In the genomic region with DNA sequence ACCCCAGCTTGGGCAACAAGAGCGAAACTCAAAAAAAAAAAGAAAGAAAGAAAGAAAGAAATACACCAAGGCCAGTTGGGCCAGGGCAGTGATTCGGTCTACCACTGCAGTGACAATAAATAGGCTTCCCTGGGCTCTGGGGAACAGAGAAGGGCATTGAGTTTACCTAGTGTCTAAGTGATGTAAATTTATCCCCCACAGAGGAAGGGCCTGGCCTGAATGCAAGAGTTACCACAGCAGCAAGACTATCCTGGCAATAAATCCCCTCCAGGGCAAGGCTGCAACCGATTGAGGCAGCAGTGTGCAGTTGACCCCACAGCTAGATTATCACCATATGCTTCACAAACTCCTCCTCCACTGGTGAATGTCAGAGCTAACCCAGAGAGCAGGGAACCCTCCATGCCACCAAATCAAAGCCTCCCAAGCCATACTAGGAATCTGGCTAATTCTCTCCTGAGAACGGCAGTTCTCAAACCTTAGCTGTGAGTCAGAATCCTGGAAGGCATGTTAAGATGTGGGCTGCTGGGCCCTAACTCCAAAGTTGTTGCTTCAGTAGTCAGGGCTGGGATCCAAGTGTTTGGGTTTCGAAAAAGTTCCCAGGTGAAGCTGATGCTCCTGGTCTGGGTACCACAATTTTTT, we compare ENCODE assay signal across 17 cellular contexts.
DNase-seq lines count a peak whose midpoint lies in the region; ATAC-seq and TF ChIP-seq lines count a peak whose summit lies in the region.
"Had no signal": no experiment of that assay in that cellular context is flagged by ENCODE, and none has a peak within 500 bp of the region (broad histone marks: within the 10 kb centered on the region; RNA-seq: fewer than 3 reads in every experiment).

No MANE protein-coding gene starts in this region.

- no peak for ATAC-seq in GM19467 (IDR thresholded peaks at IDR 0.05; ENCODE audit: unreplicated experiment)
- ATAC-seq: T-helper 17 cell had no signal

- DNase-seq in AG04449 (ENCODE audit: low read depth, low spot score) (no peak), HK-2 (ENCODE audit: unreplicated experiment) (peak; percentile 35), astrocyte of the spinal cord (ENCODE audit: low read depth, low spot score) (peak; percentile 71), kidney glomerular epithelial cell (lab: John Stamatoyannopoulos, UW) (peak; percentile 65), cerebellar cortex (ENCODE audit: low spot score) (no peak), NCI-H1417 (lab: John Stamatoyannopoulos, UW) (no peak), GOT3 (lab: John Stamatoyannopoulos, UW) (no peak)
- DNase-seq: activated CD4-positive, alpha-beta memory T cell treated with anti-CD3 and anti-CD28 coated beads for 36 hours; activated naive CD4-positive, alpha-beta T cell treated with anti-CD3 and anti-CD28 coated beads for 36 hours; GDM1; heart left ventricle; NCI-H2171; occipital lobe; stimulated activated CD4-positive, alpha-beta T cell treated with anti-CD3 and anti-CD28 coated beads, Interleukin-1b, Interleukin-23, amount 100 ng/mL, for 48 hours; T-helper 17 cell had no signal

- POLR2A ChIA-PET in AG04449 (lab: Yijun Ruan, JAX) = no interaction called here

- in situ Hi-C loops in astrocyte of the spinal cord (cut with HindIII; ENCODE audit: low sequenced_read_pairs) = no loop called here

- CTCF ChIA-PET in AG04449 (lab: Yijun Ruan, JAX) = interaction anchor here (1.2 to 2.3 kb wide), 3 partner anchors 12 to 171 kb away, joined by 5 to 12 read pairs (median 6); no protein-coding TSS in a partner anchor

- no peak overlapping the region for H3K4me3 ChIP-seq in AG04449 (ENCODE audit: low read depth, low read length)
- H3K4me3 ChIP-seq in astrocyte of the spinal cord (ENCODE audit: low read depth, low read length) = no peak overlapping the region
- H3K4me3 ChIP-seq: heart left ventricle, vagina had no signal

- TF ChIP-seq CTCF in AG04449 (IDR thresholded peaks at IDR 0.05; ENCODE audit: insufficient read depth, low read length, missing control alignments) (peak; percentile 10), astrocyte of the spinal cord (IDR thresholded peaks at IDR 0.05; ENCODE audit: low read depth, low read length) (no peak)

Comparison
In these comparisons a context has a peak if more than half of its experiments do, and no peak if none do; other contexts are left out.
1. DNase-seq: peak in HK-2 (single experiment), astrocyte of the spinal cord (single experiment) and kidney glomerular epithelial cell (single experiment); none in AG04449 (single experiment), cerebellar cortex (single experiment), NCI-H1417 (0 of 3) and GOT3 (single experiment).